ENCODE assay signal across 22 cellular contexts in the genomic region with DNA sequence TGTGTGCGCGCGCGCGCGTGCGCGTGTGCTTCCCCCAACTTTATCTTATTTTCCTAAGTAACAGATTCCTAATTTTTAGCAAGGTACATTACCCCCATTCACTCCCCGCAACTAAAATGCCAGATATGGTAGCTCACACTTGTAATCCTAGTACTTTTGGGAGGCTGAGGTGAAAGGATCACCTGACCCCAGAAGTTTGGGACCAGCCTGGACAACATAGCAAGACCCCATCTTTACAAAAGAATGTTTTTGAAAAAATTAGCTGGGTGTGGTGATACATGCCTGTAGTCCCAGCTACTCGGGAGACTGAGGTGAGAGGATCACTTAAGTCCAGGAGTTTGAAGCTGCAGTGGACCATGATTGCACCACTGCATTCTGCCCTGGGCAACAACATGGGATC.
"Had no signal": no experiment of that assay in that cellular context is flagged by ENCODE, and none has a peak within 500 bp of the region (broad histone marks: within the 10 kb centered on the region; RNA-seq: fewer than 3 reads in every experiment).

No MANE protein-coding gene starts in this region.

- ATAC-seq: mucosa of descending colon; naive thymus-derived CD4-positive, alpha-beta T cell; natural killer cell treated with Interleukin-12 subunit alpha and Interleukin-12 subunit beta and Interleukin-15 and Interleukin-18, amount 100 ng/mL, for 72 hours; right cardiac atrium; stimulated activated memory B cell treated with anti-CD40 and anti-IgM and Interleukin-4, amounts not matched to agents 10 μg/mL and 1 μg/mL and 100 μg/mL, for 72 hours; stimulated activated naive CD8-positive, alpha-beta T cell treated with anti-CD3 and anti-CD28 coated beads, Interleukin-15, amount 100 ng/mL, for 72 hours had no signal

- DNase-seq: islet precursor cell; left ventricle myocardium inferior; mesendoderm; mucosa of descending colon; naive thymus-derived CD4-positive, alpha-beta T cell; ovary; right cardiac atrium; sigmoid colon; small intestine; spleen; stimulated activated CD4-positive, alpha-beta T cell treated with anti-CD3 and anti-CD28 coated beads, Interleukin-4, amount 100 ng/mL, for 24 hours; stimulated activated naive CD4-positive, alpha-beta T cell treated with Interleukin-2 at 50 U/mL for 16 hours; stimulated activated naive CD8-positive, alpha-beta T cell treated with anti-CD3 and anti-CD28 coated beads, Interleukin-15, amount 100 ng/mL, for 72 hours; substantia nigra; uterus had no signal

- H3K36me3 ChIP-seq: ovary, uterus had no signal

- H3K27ac Mint-ChIP-seq: mesothelial cell of epicardium; natural killer cell treated with Interleukin-12 subunit alpha and Interleukin-12 subunit beta and Interleukin-15 and Interleukin-18, amount 100 ng/mL, for 72 hours; progenitor cell of endocrine pancreas; stimulated activated memory B cell treated with anti-CD40 and anti-IgM and Interleukin-4, amounts not matched to agents 10 μg/mL and 1 μg/mL and 100 μg/mL, for 72 hours; type B pancreatic cell had no signal

- H3K27me3 ChIP-seq: ovary, sigmoid colon, spleen, tibial nerve, uterus had no signal

- FAIRE-seq: small intestine had no signal

- H3K9me3 Mint-ChIP-seq: mesothelial cell of epicardium; naive thymus-derived CD4-positive, alpha-beta T cell; natural killer cell treated with Interleukin-12 subunit alpha and Interleukin-12 subunit beta and Interleukin-15 and Interleukin-18, amount 100 ng/mL, for 72 hours; stimulated activated memory B cell treated with anti-CD40 and anti-IgM and Interleukin-4, amounts not matched to agents 10 μg/mL and 1 μg/mL and 100 μg/mL, for 72 hours; stimulated activated naive CD8-positive, alpha-beta T cell treated with anti-CD3 and anti-CD28 coated beads, Interleukin-15, amount 100 ng/mL, for 72 hours; type B pancreatic cell had no signal

- H3K27ac ChIP-seq: left ventricle myocardium inferior, ovary, sigmoid colon, spleen, tibial nerve, uterus had no signal

- H3K27me3 Mint-ChIP-seq: naive thymus-derived CD4-positive, alpha-beta T cell; natural killer cell treated with Interleukin-12 subunit alpha and Interleukin-12 subunit beta and Interleukin-15 and Interleukin-18, amount 100 ng/mL, for 72 hours; progenitor cell of endocrine pancreas; stimulated activated memory B cell treated with anti-CD40 and anti-IgM and Interleukin-4, amounts not matched to agents 10 μg/mL and 1 μg/mL and 100 μg/mL, for 72 hours; stimulated activated naive CD8-positive, alpha-beta T cell treated with anti-CD3 and anti-CD28 coated beads, Interleukin-15, amount 100 ng/mL, for 72 hours; type B pancreatic cell had no signal

- H3K4me3 Mint-ChIP-seq: mesothelial cell of epicardium; natural killer cell treated with Interleukin-12 subunit alpha and Interleukin-12 subunit beta and Interleukin-15 and Interleukin-18, amount 100 ng/mL, for 72 hours; stimulated activated memory B cell treated with anti-CD40 and anti-IgM and Interleukin-4, amounts not matched to agents 10 μg/mL and 1 μg/mL and 100 μg/mL, for 72 hours; stimulated activated naive CD8-positive, alpha-beta T cell treated with anti-CD3 and anti-CD28 coated beads, Interleukin-15, amount 100 ng/mL, for 72 hours; type B pancreatic cell had no signal

- H3K9me3 ChIP-seq: left ventricle myocardium inferior, mucosa of descending colon, ovary, sigmoid colon, spleen, tibial nerve, uterus had no signal

- H3K4me3 ChIP-seq: left ventricle myocardium inferior, lung, mucosa of descending colon, ovary, sigmoid colon, spleen, tibial nerve, uterus had no signal
